1 cellular context compared by ENCODE assay signal in genomic region chr1:2267051-2267830, GRCh38.
TF ChIP-seq lines count a peak whose summit lies in the region.

No MANE protein-coding gene starts in this region.

TF ChIP-seq in WTC11, 78 proteins besides CTCF, POLR2A, EP300 and RAD21 (continued from another document):
- TF ChIP-seq, protein P1, sequence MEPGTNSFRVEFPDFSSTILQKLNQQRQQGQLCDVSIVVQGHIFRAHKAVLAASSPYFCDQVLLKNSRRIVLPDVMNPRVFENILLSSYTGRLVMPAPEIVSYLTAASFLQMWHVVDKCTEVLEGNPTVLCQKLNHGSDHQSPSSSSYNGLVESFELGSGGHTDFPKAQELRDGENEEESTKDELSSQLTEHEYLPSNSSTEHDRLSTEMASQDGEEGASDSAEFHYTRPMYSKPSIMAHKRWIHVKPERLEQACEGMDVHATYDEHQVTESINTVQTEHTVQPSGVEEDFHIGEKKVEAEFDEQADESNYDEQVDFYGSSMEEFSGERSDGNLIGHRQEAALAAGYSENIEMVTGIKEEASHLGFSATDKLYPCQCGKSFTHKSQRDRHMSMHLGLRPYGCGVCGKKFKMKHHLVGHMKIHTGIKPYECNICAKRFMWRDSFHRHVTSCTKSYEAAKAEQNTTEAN (CRISPR knock-in tag; IDR thresholded peaks at IDR 0.05) = no peak
- no peak for TF ChIP-seq NR2C2 (CRISPR knock-in tag; IDR thresholded peaks at IDR 0.05)
- no peak for TF ChIP-seq NR3C1 (CRISPR knock-in tag; conservative IDR thresholded peaks at IDR 0.05; ENCODE audit: low read depth)
- no peak for TF ChIP-seq ZNF121 (CRISPR knock-in tag; IDR thresholded peaks at IDR 0.05)
- TF ChIP-seq ATF2 (CRISPR knock-in tag; IDR thresholded peaks at IDR 0.05; ENCODE audit: borderline replicate concordance, low read depth) = no peak
- no peak for TF ChIP-seq ATF1 (CRISPR knock-in tag; IDR thresholded peaks at IDR 0.05)
- no peak for TF ChIP-seq JUN (CRISPR knock-in tag; IDR thresholded peaks at IDR 0.05)
- TF ChIP-seq ZNF263 (CRISPR knock-in tag; IDR thresholded peaks at IDR 0.05; ENCODE audit: low read depth) = no peak
- no peak for TF ChIP-seq TEAD4 (CRISPR knock-in tag; IDR thresholded peaks at IDR 0.05)
TF ChIP-seq in WTC11: peak in this region for 0.
